1 cellular context compared by ENCODE assay signal in the genomic region with DNA sequence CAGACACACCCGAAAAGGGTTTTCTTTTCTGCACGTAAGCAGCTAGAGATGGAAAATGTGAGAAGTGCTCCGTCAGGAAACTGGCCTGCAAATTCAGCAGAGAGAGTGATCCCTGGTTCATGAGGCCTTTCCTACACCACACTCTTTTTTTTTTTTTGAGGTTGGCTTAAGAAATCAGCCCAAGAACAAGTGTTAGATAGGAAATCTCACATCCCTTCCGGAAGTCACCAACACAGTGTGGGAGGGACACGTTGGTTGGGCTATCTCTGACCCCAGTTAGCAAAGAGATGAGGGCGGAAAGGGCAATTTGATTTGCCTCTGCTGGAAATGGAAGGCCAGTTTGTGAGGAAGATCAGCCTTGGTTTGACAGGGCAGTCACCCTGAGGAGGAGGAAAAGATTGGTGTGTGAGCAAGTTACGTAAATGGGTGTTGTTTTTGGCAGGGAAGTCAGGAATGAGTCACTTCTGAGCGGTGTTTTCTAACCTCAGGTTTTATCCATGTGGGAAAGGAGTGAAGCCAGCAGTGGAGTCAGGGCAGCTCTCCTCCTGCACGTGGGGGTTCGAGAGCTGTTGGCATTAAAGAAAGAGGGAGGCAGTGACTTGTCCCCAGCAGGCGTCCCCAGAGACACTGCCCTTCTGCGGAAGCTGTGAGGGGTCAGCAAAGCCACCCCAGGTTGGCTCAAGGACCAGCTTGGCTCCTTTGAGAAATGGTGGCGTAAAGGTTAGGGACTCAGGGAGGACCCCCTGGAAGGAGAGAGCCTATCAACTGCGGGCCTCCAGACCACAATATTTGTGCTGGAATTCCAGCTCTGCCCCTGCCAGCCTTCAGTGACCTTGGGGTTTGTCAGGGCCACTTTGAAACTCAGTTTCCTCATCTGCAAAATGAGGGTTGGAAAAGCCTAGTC.
TF ChIP-seq lines count a peak whose summit lies in the region.

No MANE protein-coding gene starts in this region.

TF ChIP-seq in HEK293, 187 proteins besides CTCF, POLR2A, EP300 and RAD21 (continued from another document and continues in another):
- TF ChIP-seq ZNF580 (tag by site-specific recombination; IDR thresholded peaks at IDR 0.05): peak; percentile 90
- no peak for TF ChIP-seq ZNF473 (tag by site-specific recombination; IDR thresholded peaks at IDR 0.05)
- peak; percentile 97 for TF ChIP-seq ZNF639 (tag by site-specific recombination; IDR thresholded peaks at IDR 0.05)
- peak; percentile 78; the same call in 1 of the 2 replicates for TF ChIP-seq ZNF394 (tag by site-specific recombination; IDR thresholded peaks at IDR 0.05; ENCODE audit: borderline replicate concordance)
- no peak for TF ChIP-seq ZNF623 (tag by site-specific recombination; IDR thresholded peaks at IDR 0.05)
- TF ChIP-seq PRDM10 (tag by site-specific recombination; IDR thresholded peaks at IDR 0.05): peak; percentile 84
- TF ChIP-seq BCL11A (tag by site-specific recombination; IDR thresholded peaks at IDR 0.05; ENCODE audit: low read depth): peak; percentile 94
- no peak for TF ChIP-seq ZBTB6 (tag by site-specific recombination; IDR thresholded peaks at IDR 0.05)
- TF ChIP-seq ZBTB17 (tag by site-specific recombination; IDR thresholded peaks at IDR 0.05): peak; percentile 97
- peak; percentile 87; the same call in 1 of the 2 replicates for TF ChIP-seq ZNF391 (tag by site-specific recombination; IDR thresholded peaks at IDR 0.05; ENCODE audit: borderline replicate concordance, low read depth)
- TF ChIP-seq ZNF266 (tag by site-specific recombination; IDR thresholded peaks at IDR 0.05; ENCODE audit: low read depth): no peak
- TF ChIP-seq ZSCAN16 (tag by site-specific recombination; IDR thresholded peaks at IDR 0.05): peak; percentile 64; the same call in 1 of the 2 replicates
- TF ChIP-seq ZNF133 (tag by site-specific recombination; IDR thresholded peaks at IDR 0.05): no peak
- TF ChIP-seq ZNF10 (tag by site-specific recombination; IDR thresholded peaks at IDR 0.05): no peak; the same call in 1 of the 2 replicates
- no peak for TF ChIP-seq ZNF426 (tag by site-specific recombination; IDR thresholded peaks at IDR 0.05)
- TF ChIP-seq ZNF529 (tag by site-specific recombination; IDR thresholded peaks at IDR 0.05; ENCODE audit: insufficient replicate concordance): no peak
- TF ChIP-seq, protein P1, sequence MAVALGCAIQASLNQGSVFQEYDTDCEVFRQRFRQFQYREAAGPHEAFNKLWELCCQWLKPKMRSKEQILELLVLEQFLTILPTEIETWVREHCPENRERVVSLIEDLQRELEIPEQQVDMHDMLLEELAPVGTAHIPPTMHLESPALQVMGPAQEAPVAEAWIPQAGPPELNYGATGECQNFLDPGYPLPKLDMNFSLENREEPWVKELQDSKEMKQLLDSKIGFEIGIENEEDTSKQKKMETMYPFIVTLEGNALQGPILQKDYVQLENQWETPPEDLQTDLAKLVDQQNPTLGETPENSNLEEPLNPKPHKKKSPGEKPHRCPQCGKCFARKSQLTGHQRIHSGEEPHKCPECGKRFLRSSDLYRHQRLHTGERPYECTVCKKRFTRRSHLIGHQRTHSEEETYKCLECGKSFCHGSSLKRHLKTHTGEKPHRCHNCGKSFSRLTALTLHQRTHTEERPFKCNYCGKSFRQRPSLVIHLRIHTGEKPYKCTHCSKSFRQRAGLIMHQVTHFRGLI (tag by site-specific recombination; IDR thresholded peaks at IDR 0.05): peak; percentile 50; the same call in 1 of the 2 replicates
- no peak for TF ChIP-seq ZNF624 (tag by site-specific recombination; IDR thresholded peaks at IDR 0.05)
- TF ChIP-seq GLI2 (tag by site-specific recombination; IDR thresholded peaks at IDR 0.05; ENCODE audit: borderline replicate concordance, low read depth): no peak
- TF ChIP-seq SP3 (tag by site-specific recombination; IDR thresholded peaks at IDR 0.05): 0 out of 2 replicates have a peak, but pooled peaks have one; percentile 50
- TF ChIP-seq PRDM2 (tag by site-specific recombination; IDR thresholded peaks at IDR 0.05; ENCODE audit: borderline replicate concordance): no peak
- no peak for TF ChIP-seq ZNF280D (tag by site-specific recombination; IDR thresholded peaks at IDR 0.05)
- no peak for TF ChIP-seq ZBTB49 (tag by site-specific recombination; IDR thresholded peaks at IDR 0.05; ENCODE audit: low read depth)
